Comparison of ENCODE assay signal across 8 cellular contexts in genomic region chr19:11558881-11559828, GRCh38. TPM values are rescaled to one million over a fixed set of nuclear protein-coding genes. Genes with fewer than 3 reads are reported as not detected.
A peak's percentile ranks its signal among the peaks of the same experiment; 100 is the strongest.
DNase-seq lines count a peak whose midpoint lies in the region; ATAC-seq, FAIRE-seq and TF ChIP-seq lines count a peak whose summit lies in the region.

TSS of gene ELOF1 (minus strand) at chr19:11559230. CDS start at chr19:11554347, 4,883 bp downstream.

- H3K18ac ChIP-seq in IMR-90 (ENCODE audit: low read depth, low read length), result peak within 1 kb of the TSS; percentile 4; the same call in 1 of the 2 replicates

- intact Hi-C loops in Calu3 (cut with micrococcal nuclease; ENCODE audit: unreplicated experiment) (no loop called here), IMR-90 (cut with micrococcal nuclease) (loop anchor here (1.0 to 2.0 kb wide), 2 partner anchors 20 to 63 kb away; partner anchors contain the start of gene CNN1), OCI-LY7 (cut with micrococcal nuclease; ENCODE audit: unreplicated experiment) (no loop called here), endothelial cell of umbilical vein (cut with micrococcal nuclease) (loop anchor here (1.0 to 2.0 kb wide), 3 partner anchors 28 to 54 kb away; partner anchors contain the start of genes ECSIT and ZNF653)

- H3K27ac Mint-ChIP-seq in Calu3 (ENCODE audit: unreplicated experiment), result peak within 1 kb of the TSS; percentile 89

- H3K14ac ChIP-seq in IMR-90 (replicated peaks; ENCODE audit: low read depth, low read length), result peak within 1 kb of the TSS; percentile 93

- in situ Hi-C loops in IMR-90 (cut with MboI; ENCODE audit: low sequenced_read_pairs), result no loop called here

- H3K4me3 ChIP-seq in IMR-90 (ENCODE audit: insufficient read depth, low read depth, low read length), result peak within 1 kb of the TSS; percentile 73
- H3K4me3 ChIP-seq in OCI-LY7 (ENCODE audit: low read depth, low read length, poor library complexity, severe bottlenecking), result peak within 1 kb of the TSS; percentile 96
- peak within 1 kb of the TSS; percentile 56 to 81 (median 58) for H3K4me3 ChIP-seq in endothelial cell of umbilical vein (replicated peaks in 1 of 3; ENCODE audit: insufficient read depth in 1 of 3, low read depth in 1 of 3, low read length in 3 of 3)

- H3K4ac ChIP-seq in IMR-90 (ENCODE audit: low read depth, low read length), result peak within 1 kb of the TSS; percentile 57

- TF ChIP-seq POLR2A in IMR-90 (IDR thresholded peaks at IDR 0.05; ENCODE audit: low read depth, low read length), result peak; percentile 63; the same call in 1 of the 2 replicates
- TF ChIP-seq POLR2A in endothelial cell of umbilical vein (IDR thresholded peaks at IDR 0.05; ENCODE audit: low read depth, low read length), result peak; percentile 88

- peak within 1 kb of the TSS; percentile 92 for H2AK9ac ChIP-seq in IMR-90 (replicated peaks; ENCODE audit: low read depth, low read length, poor library complexity)

- no peak within 1 kb of the TSS for H2BK20ac ChIP-seq in IMR-90 (ENCODE audit: low read depth, low read length)

- H3K36me3 ChIP-seq in IMR-90 (ENCODE audit: control insufficient read depth, insufficient read depth, low read length) (peaks cover 12% of the 10 kb centered on the region), OCI-LY7 (ENCODE audit: insufficient read depth, low read length) (peaks cover 24% of the 10 kb centered on the region), endothelial cell of umbilical vein (ENCODE audit: control insufficient read depth in 2 of 2, extremely low read depth in 1 of 2, insufficient read depth in 2 of 2, low read length in 2 of 2) (peaks cover 0 to 4% of the 10 kb centered on the region in 2 experiments)

- H3K9me1 ChIP-seq in IMR-90 (ENCODE audit: insufficient read depth, low read length) (peaks cover 8% of the 10 kb centered on the region; the same call in 1 of the 2 replicates), endothelial cell of umbilical vein (replicated peaks; ENCODE audit: control insufficient read depth, extremely low read depth, insufficient read depth, low read length) (no peaks in the 10 kb centered on the region)

- ATAC-seq in GM21447 (IDR thresholded peaks at IDR 0.05; ENCODE audit: unreplicated experiment) (peak; percentile 62), IMR-90 (ENCODE audit: low read depth) (peak; percentile 97)

- H3K27me3 Mint-ChIP-seq in Calu3 (ENCODE audit: unreplicated experiment), result no peaks in the 10 kb centered on the region

- TF ChIP-seq CTCF in Calu3 (IDR thresholded peaks at IDR 0.05; ENCODE audit: unreplicated experiment) (no peak), IMR-90 (conservative IDR thresholded peaks at IDR 0.05; ENCODE audit: low read depth, low read length) (0 out of 2 replicates have a peak, but pooled peaks have one; percentile 15), OCI-LY7 (conservative IDR thresholded peaks at IDR 0.05; ENCODE audit: low read length) (peak; percentile 55), endothelial cell of umbilical vein (IDR thresholded peaks at IDR 0.05; ENCODE audit: extremely low read depth in 1 of 2, insufficient read depth in 1 of 2, low read depth in 1 of 2, low read length in 2 of 2) (no peak)

- peak; percentile 94 for DNase-seq in Calu3
- DNase-seq in IMR-90, result peak; percentile 98
- DNase-seq in OCI-LY7 (ENCODE audit: low spot score), result peak; percentile 99
- peak; percentile 97 for DNase-seq in activated T-cell treated with anti-CD3 and anti-CD28 coated beads for 1 hour (ENCODE audit: low read depth)
- DNase-seq in endothelial cell of umbilical vein (ENCODE audit: low read depth, low spot score), result peak; percentile 97
- DNase-seq in midbrain (lab: John Stamatoyannopoulos, UW), result peak; percentile 98
- peak; percentile 88 to 93 for DNase-seq in stimulated activated CD8-positive, alpha-beta memory T cell treated with anti-CD3 and anti-CD28 coated beads, Interleukin-2, amount 100 ng/mL, for 1 hour (ENCODE audit: low read depth in 2 of 2)

- H4K20me1 ChIP-seq in IMR-90 (ENCODE audit: insufficient read depth, low read length), result peaks cover 32% of the 10 kb centered on the region
- H4K20me1 ChIP-seq in OCI-LY7 (ENCODE audit: insufficient read depth, low read length), result peaks cover 10% of the 10 kb centered on the region; the same call in 1 of the 2 replicates
- no peaks in the 10 kb centered on the region for H4K20me1 ChIP-seq in endothelial cell of umbilical vein (replicated peaks; ENCODE audit: control insufficient read depth, extremely low read depth, insufficient read depth, low read length)

- BruUV-seq in Calu3 (replicated peaks; lab: Mats Ljungman, UMichigan), result TSS peak; percentile 95
- BruUV-seq in IMR-90 (replicated peaks; lab: Mats Ljungman, UMichigan), result TSS peak; percentile 65
- BruUV-seq in OCI-LY7 (replicated peaks; lab: Mats Ljungman, UMichigan), result TSS peak; percentile 97
- TSS peak; percentile 84 for BruUV-seq in endothelial cell of umbilical vein (replicated peaks; lab: Mats Ljungman, UMichigan)

- H3K79me2 ChIP-seq in OCI-LY7 (ENCODE audit: insufficient read depth, low read depth, low read length) (peaks cover 46% of the 10 kb centered on the region), endothelial cell of umbilical vein (ENCODE audit: control insufficient read depth, insufficient read depth, low read length) (peaks cover 24% of the 10 kb centered on the region)

- no peak within 1 kb of the TSS; the same call in 2 of the 3 replicates for H2BK15ac ChIP-seq in IMR-90 (ENCODE audit: low read depth, low read length)

- POLR2A ChIA-PET in IMR-90 (lab: Charles Lee; ENCODE audit: unreplicated experiment) (interaction anchor here (0.6 kb wide), 2 partner anchors 74 to 135 kb away, joined by 3 read pairs; no protein-coding TSS in a partner anchor), OCI-LY7 (lab: Charles Lee) (interaction anchor here (0.6 to 1.2 kb wide), 4 partner anchors 16 to 184 kb away, joined by 3 to 6 read pairs (median 3); partner anchors contain the start of gene SWSAP1), endothelial cell of umbilical vein (lab: Charles Lee) (no interaction called here)

- H3K9me2 ChIP-seq in OCI-LY7 (ENCODE audit: insufficient read depth, low read length), result no peaks in the 10 kb centered on the region

- 0% methylated on average over 10 of the region's 57 CpGs; no CpG with 5 or more reads in 1 of the 2 experiments for WGBS in IMR-90 (ENCODE audit: extremely low coverage in 2 of 2, insufficient read length in 1 of 2), 2 experiments

- peak within 1 kb of the TSS; percentile 32 for H4K5ac ChIP-seq in IMR-90 (ENCODE audit: low read depth, low read length)

- peak within 1 kb of the TSS; percentile 92 for H3K4me3 Mint-ChIP-seq in Calu3 (ENCODE audit: low read depth, unreplicated experiment)

- H3K27ac ChIP-seq in IMR-90 (ENCODE audit: insufficient read depth, low read length) (peak within 1 kb of the TSS; percentile 49), OCI-LY7 (ENCODE audit: low read depth, low read length, poor library complexity, severe bottlenecking) (peak within 1 kb of the TSS; percentile 73), endothelial cell of umbilical vein (ENCODE audit: insufficient read depth, low read depth, low read length) (peak within 1 kb of the TSS; percentile 14)

- H2BK5ac ChIP-seq in IMR-90 (ENCODE audit: low read depth, low read length, poor library complexity, severe bottlenecking), result peak within 1 kb of the TSS; percentile 56

- peak within 1 kb of the TSS; percentile 15; the same call in 1 of the 2 replicates for H2BK120ac ChIP-seq in IMR-90 (ENCODE audit: low read depth, low read length)

- peak within 1 kb of the TSS; percentile 88; the same call in 1 of the 2 replicates for H3K23ac ChIP-seq in IMR-90 (ENCODE audit: low read depth, low read length)

- H2AFZ ChIP-seq in IMR-90 (replicated peaks; ENCODE audit: low read length, poor library complexity) (peak within 1 kb of the TSS; percentile 96), OCI-LY7 (ENCODE audit: low read length) (peak within 1 kb of the TSS; percentile 37; the same call in 1 of the 2 replicates), endothelial cell of umbilical vein (ENCODE audit: low read depth, low read length) (peak within 1 kb of the TSS; percentile 87)

- H4K8ac ChIP-seq in IMR-90 (ENCODE audit: low read depth in 2 of 2, low read length in 2 of 2), result peak within 1 kb of the TSS; percentile 71 to 97

- no peaks in the 10 kb centered on the region for H3K9me3 ChIP-seq in IMR-90 (ENCODE audit: control insufficient read depth, insufficient read depth, low read length)
- H3K9me3 ChIP-seq in OCI-LY7 (ENCODE audit: low read length), result no peaks in the 10 kb centered on the region
- no peaks in the 10 kb centered on the region for H3K9me3 ChIP-seq in endothelial cell of umbilical vein (replicated peaks; ENCODE audit: control insufficient read depth, insufficient read depth, low read length)

- H3K56ac ChIP-seq in IMR-90 (ENCODE audit: extremely low read depth, insufficient read depth, low read length), result peak within 1 kb of the TSS; percentile 73

- FAIRE-seq in endothelial cell of umbilical vein (lab: Jason Lieb, UNC), result peak; percentile 96

- dilution Hi-C loops in IMR-90 (cut with HindIII; ENCODE audit: low sequenced_read_pairs, unreplicated experiment), result no loop called here
- dilution Hi-C loops in endothelial cell of umbilical vein (cut with MboI; ENCODE audit: extremely low pct_ligation_motif_present, low sequenced_read_pairs), result no loop called here

- no peaks in the 10 kb centered on the region for H3K27me3 ChIP-seq in IMR-90 (ENCODE audit: control insufficient read depth, insufficient read depth, low read length)
- H3K27me3 ChIP-seq in endothelial cell of umbilical vein (ENCODE audit: control insufficient read depth in 2 of 2, insufficient read depth in 2 of 2, low read length in 2 of 2), result no peaks in the 10 kb centered on the region

- H3K9me3 Mint-ChIP-seq in Calu3 (ENCODE audit: low read depth, unreplicated experiment), result no peaks in the 10 kb centered on the region

- TF ChIP-seq RAD21 in IMR-90 (IDR thresholded peaks at IDR 0.05; ENCODE audit: low read length), result no peak

- H3K9ac ChIP-seq in IMR-90 (ENCODE audit: low read depth, low read length) (peak within 1 kb of the TSS; percentile 77), endothelial cell of umbilical vein (replicated peaks; ENCODE audit: extremely low read depth, insufficient read depth, low read length) (peak within 1 kb of the TSS; percentile 63)

- H3K4me1 ChIP-seq in IMR-90 (ENCODE audit: control insufficient read depth, insufficient read depth, low read length) (no peaks in the 10 kb centered on the region), OCI-LY7 (ENCODE audit: insufficient read depth, low read length, poor library complexity, severe bottlenecking) (peaks cover 56% of the 10 kb centered on the region), endothelial cell of umbilical vein (ENCODE audit: control insufficient read depth, extremely low read depth, insufficient read depth, low read length) (peaks cover 9% of the 10 kb centered on the region)

- peaks cover 8 to 51% of the 10 kb centered on the region in 2 experiments for H3K79me1 ChIP-seq in IMR-90 (ENCODE audit: low read depth in 1 of 2, low read length in 2 of 2)

- H3K36me3 Mint-ChIP-seq in Calu3 (ENCODE audit: insufficient read depth, unreplicated experiment), result peaks cover 22% of the 10 kb centered on the region

- H4K91ac ChIP-seq in IMR-90 (ENCODE audit: insufficient read depth, low read depth, low read length), result peak within 1 kb of the TSS; percentile 45

- peak within 1 kb of the TSS; percentile 83 for H3K4me2 ChIP-seq in IMR-90 (ENCODE audit: low read depth, low read length)
- peak within 1 kb of the TSS; percentile 93 for H3K4me2 ChIP-seq in OCI-LY7 (ENCODE audit: low read length)
- peak within 1 kb of the TSS; percentile 90 for H3K4me2 ChIP-seq in endothelial cell of umbilical vein (ENCODE audit: insufficient read depth, low read length)

- CTCF ChIA-PET in Calu3 (lab: Charles Lee) (interaction anchor here (0.9 to 1.4 kb wide), 2 partner anchors 23 to 77 kb away, joined by 3 to 4 read pairs; no protein-coding TSS in a partner anchor), IMR-90 (lab: Yijun Ruan, JAX) (interaction anchor here (0.6 to 1.3 kb wide), 6 partner anchors 24 to 221 kb away, joined by 3 to 6 read pairs (median 3); no protein-coding TSS in a partner anchor), OCI-LY7 (lab: Charles Lee; ENCODE audit: unreplicated experiment) (interaction anchor here (0.6 kb wide), 2 partner anchors 27 to 29 kb away, joined by 3 read pairs; no protein-coding TSS in a partner anchor), endothelial cell of umbilical vein (lab: Charles Lee) (interaction anchor here (0.6 to 2.1 kb wide), 11 partner anchors 15 to 265 kb away, joined by 3 to 8 read pairs (median 4); partner anchors contain the start of gene ZNF653)

- H2AK5ac ChIP-seq in IMR-90 (ENCODE audit: low read depth, low read length), result peak within 1 kb of the TSS; percentile 87

- H3K4me1 Mint-ChIP-seq in Calu3 (ENCODE audit: low read depth, unreplicated experiment), result peaks cover 16% of the 10 kb centered on the region

RNA-seq across cellular contexts. Expression of gene ELOF1, which starts in this region (rescaled TPM):
- total RNA-seq in Calu3 (2022), result 36.5 and 38.3 TPM in 2 replicates
- 62.4 and 121 TPM in 2 replicates for total RNA-seq in IMR-90 (2012; rRNA removed)
- polyA plus RNA-seq in IMR-90 (2012; rRNA removed), result 96.0 and 96.8 TPM in 2 replicates
- 89.4 and 136 TPM in 2 replicates for polyA plus RNA-seq in IMR-90 (2012; cell fraction: cytosol; rRNA removed)
- 57.0 and 72.5 TPM in 2 replicates for polyA plus RNA-seq in IMR-90 (2012; cell fraction: nucleus; rRNA removed; ENCODE audit: low replicate concordance)
- total RNA-seq in OCI-LY7 (2014; rRNA removed; shearing (Covaris generic)), result 48.9 and 60.5 TPM in 2 replicates
- total RNA-seq in OCI-LY7 (2022), result 69.0 and 73.2 TPM in 2 replicates
- total RNA-seq in endothelial cell of umbilical vein, result 39.4 and 49.9 TPM in 2 replicates
- polyA plus RNA-seq in endothelial cell of umbilical vein, result 80.2 and 92.6 TPM in 2 replicates
- 62.7 and 66.4 TPM in 2 replicates for polyA plus RNA-seq in endothelial cell of umbilical vein (2011; cell fraction: cytosol; rRNA removed)
- polyA plus RNA-seq in endothelial cell of umbilical vein (2011; cell fraction: nucleus; rRNA removed), result 21.7 and 29.1 TPM in 2 replicates
- polyA plus RNA-seq in endothelial cell of umbilical vein (2012), result 52.9 and 56.2 TPM in 2 replicates
- polyA minus RNA-seq in endothelial cell of umbilical vein, result 28.1 and 28.4 TPM in 2 replicates
- polyA minus RNA-seq in endothelial cell of umbilical vein (2011; cell fraction: cytosol; rRNA and poly(A)+ RNA removed), result 29.0 TPM
- polyA minus RNA-seq in endothelial cell of umbilical vein (2011; cell fraction: nucleus; rRNA and poly(A)+ RNA removed), result 7.7 and 8.8 TPM in 2 replicates

Comparison
In these comparisons a context has a peak if more than half of its experiments do, and no peak if none do; other contexts are left out.
1. Peak in every context shown above with its lines: DNase-seq, ATAC-seq, H3K4me3 ChIP-seq and H3K27ac ChIP-seq.
2. CTCF ChIP-seq: peak in IMR-90 (single experiment) and OCI-LY7 (single experiment); none in Calu3 (single experiment) and endothelial cell of umbilical vein (0 of 2).
3. H2AFZ ChIP-seq: peak in every context shown above with its lines; median percentile 96 in IMR-90; 87 in endothelial cell of umbilical vein; 37 in OCI-LY7.
4. H3K27ac ChIP-seq: peak in every context shown above with its lines; median percentile 73 in OCI-LY7; 49 in IMR-90; 14 in endothelial cell of umbilical vein.
5. intact Hi-C loops: an anchor here in IMR-90 (1.0 to 2.0 kb wide) and endothelial cell of umbilical vein (1.0 to 2.0 kb wide); none called in Calu3 and OCI-LY7.